ENCODE assay signal across 9 cellular contexts in genomic region chr1:27402349-27402754, GRCh38. TPM values are rescaled to one million over a fixed set of nuclear protein-coding genes. Genes with fewer than 3 reads are reported as not detected.
A peak's percentile ranks its signal among the peaks of the same experiment; 100 is the strongest.
DNase-seq lines count a peak whose midpoint lies in the region; ATAC-seq, FAIRE-seq and TF ChIP-seq lines count a peak whose summit lies in the region.
"Had no signal": no experiment of that assay in that cellular context is flagged by ENCODE, and none has a peak within 500 bp of the region (broad histone marks: within the 10 kb centered on the region; RNA-seq: fewer than 3 reads in every experiment).

No MANE protein-coding gene starts in this region.

- H3K27me3 ChIP-seq in smooth muscle cell (ENCODE audit: low read depth), result no peaks in the 10 kb centered on the region
- H3K27me3 ChIP-seq: SJSA1 had no signal

- H3K4me3 ChIP-seq in kidney (ENCODE audit: low read length in 2 of 2), result no peak overlapping the region
- H3K4me3 ChIP-seq in smooth muscle cell, result no peak overlapping the region
- H3K4me3 ChIP-seq: SJSA1 had no signal

- no TSS peak for BruUV-seq in Calu3 (replicated peaks; lab: Mats Ljungman, UMichigan)
- no TSS peak for BruUV-seq in MCF 10A (replicated peaks; lab: Mats Ljungman, UMichigan)

- H3K9ac ChIP-seq in kidney (ENCODE audit: low read length in 2 of 2) (no peak overlapping the region), smooth muscle cell (ENCODE audit: low read depth) (no peak overlapping the region)

- ATAC-seq in HG03354 (IDR thresholded peaks at IDR 0.05; ENCODE audit: poor library complexity, severe bottlenecking, unreplicated experiment), result no peak

- POLR2A ChIA-PET in MCF 10A (lab: Yijun Ruan, JAX), result interaction anchor here (0.8 to 1.2 kb wide), 3 partner anchors 9 to 202 kb away, joined by 3 to 4 read pairs (median 3); partner anchors contain the start of gene AHDC1

- H3K4me3 Mint-ChIP-seq in Calu3 (ENCODE audit: low read depth, unreplicated experiment) (no peak overlapping the region), MCF 10A (ENCODE audit: unreplicated experiment) (no peak overlapping the region)

- TF ChIP-seq POLR2A in GM12892 (IDR thresholded peaks at IDR 0.05; ENCODE audit: low read depth, low read length), result no peak

- H3K36me3 Mint-ChIP-seq in Calu3 (ENCODE audit: insufficient read depth, unreplicated experiment) (peaks cover 19% of the 10 kb centered on the region), MCF 10A (ENCODE audit: insufficient read depth, unreplicated experiment) (peaks cover 44% of the 10 kb centered on the region)

- H3K9me3 Mint-ChIP-seq in Calu3 (ENCODE audit: low read depth, unreplicated experiment) (no peaks in the 10 kb centered on the region), MCF 10A (ENCODE audit: unreplicated experiment) (no peaks in the 10 kb centered on the region)

- no peaks in the 10 kb centered on the region for H3K9me3 ChIP-seq in kidney (ENCODE audit: control insufficient read depth in 1 of 2, low read length in 2 of 2)
- no peaks in the 10 kb centered on the region for H3K9me3 ChIP-seq in smooth muscle cell (replicated peaks; ENCODE audit: low read depth)
- H3K9me3 ChIP-seq: SJSA1 had no signal

- WGBS in smooth muscle cell (ENCODE audit: low lambda C conversion rate), result 59% methylated on average over 8 of the region's 8 CpGs

- H3K27ac ChIP-seq in kidney (ENCODE audit: low read depth in 2 of 2, low read length in 2 of 2) (peak overlapping the region; percentile 41 to 69), smooth muscle cell (ENCODE audit: low read depth) (peak overlapping the region; percentile 18)
- H3K27ac ChIP-seq: SJSA1 had no signal

- no peak overlapping the region for H2AFZ ChIP-seq in smooth muscle cell (ENCODE audit: low read depth)

- H3K27ac Mint-ChIP-seq in Calu3 (ENCODE audit: unreplicated experiment), result no peak overlapping the region
- no peak overlapping the region for H3K27ac Mint-ChIP-seq in MCF 10A (ENCODE audit: low read depth, unreplicated experiment)

- H3K27me3 Mint-ChIP-seq in Calu3 (ENCODE audit: unreplicated experiment) (no peaks in the 10 kb centered on the region), MCF 10A (ENCODE audit: insufficient read depth, unreplicated experiment) (no peaks in the 10 kb centered on the region)

- H3K4me1 Mint-ChIP-seq in Calu3 (ENCODE audit: low read depth, unreplicated experiment), result no peaks in the 10 kb centered on the region
- no peaks in the 10 kb centered on the region for H3K4me1 Mint-ChIP-seq in MCF 10A (ENCODE audit: insufficient read depth, unreplicated experiment)

- no peaks in the 10 kb centered on the region for H3K79me2 ChIP-seq in smooth muscle cell (ENCODE audit: low read depth)

- H3K4me2 ChIP-seq in smooth muscle cell, result no peak overlapping the region

- H3K36me3 ChIP-seq in kidney (ENCODE audit: control insufficient read depth in 1 of 2, insufficient read depth in 2 of 2, low read length in 2 of 2) (peaks cover 0 to 5% of the 10 kb centered on the region in 2 donors), smooth muscle cell (ENCODE audit: low read depth) (no peaks in the 10 kb centered on the region)

- no peak for FAIRE-seq in kidney (lab: Jason Lieb, UNC)
- FAIRE-seq in GM12892 (lab: Jason Lieb, UNC), result no peak

- peak; percentile 65 for DNase-seq in Calu3
- peak; percentile 47 for DNase-seq in HuH-7 (ENCODE audit: low spot score)
- DNase-seq in MCF 10A (ENCODE audit: unreplicated experiment), result peak; percentile 57
- DNase-seq in kidney, result peak; percentile 92
- DNase-seq in smooth muscle cell (lab: John Stamatoyannopoulos, UW; ENCODE audit: unreplicated experiment), result no peak
- DNase-seq in stimulated activated CD4-positive, alpha-beta T cell treated with anti-CD3 and anti-CD28 coated beads, Interleukin-12 subunit alpha, Interleukin-12 subunit beta, amount 100 ng/mL, for 4 hours, result no peak
- no peak for DNase-seq in GM12892 (ENCODE audit: insufficient read length)

- H3K4me1 ChIP-seq in kidney (ENCODE audit: control insufficient read depth in 1 of 2, insufficient read depth in 1 of 2, low read depth in 1 of 2, low read length in 2 of 2) (peaks cover 6 to 24% of the 10 kb centered on the region in 2 donors), smooth muscle cell (ENCODE audit: low read depth) (peaks cover 36% of the 10 kb centered on the region)

- intact Hi-C loops in Calu3 (cut with micrococcal nuclease; ENCODE audit: unreplicated experiment), result loop anchor here (5.0 kb wide), 1 partner anchor 205 kb away; no protein-coding TSS in a partner anchor
- intact Hi-C loops in MCF 10A (cut with micrococcal nuclease), result loop anchor here (1.0 kb wide), 1 partner anchor 204 kb away; no protein-coding TSS in a partner anchor
- intact Hi-C loops in kidney (cut with DNase I), result no loop called here

- H4K20me1 ChIP-seq in smooth muscle cell (ENCODE audit: low read depth), result no peaks in the 10 kb centered on the region

- TF ChIP-seq CTCF in Calu3 (IDR thresholded peaks at IDR 0.05; ENCODE audit: unreplicated experiment) (peak; percentile 11), MCF 10A (IDR thresholded peaks at IDR 0.05; ENCODE audit: unreplicated experiment) (peak; percentile 35), kidney (IDR thresholded peaks at IDR 0.05; ENCODE audit: borderline replicate concordance, extremely low read depth, insufficient read depth) (peak; percentile 72), smooth muscle cell (IDR thresholded peaks at IDR 0.05; ENCODE audit: borderline replicate concordance, insufficient read depth, poor library complexity, severe bottlenecking) (peak; percentile 42)

- peaks cover 8% of the 10 kb centered on the region for H3F3A ChIP-seq in smooth muscle cell (ENCODE audit: low read depth)

- CTCF ChIA-PET in Calu3 (lab: Charles Lee) (no interaction called here), MCF 10A (lab: Yijun Ruan, JAX) (interaction anchor here (0.6 to 5.8 kb wide), 11 partner anchors 9 to 1317 kb away, joined by 3 to 52 read pairs (median 3); no protein-coding TSS in a partner anchor)

RNA-seq across cellular contexts. Expression of gene GPR3, which starts 9.9 kb away (rescaled TPM):
- total RNA-seq in Calu3 (2022) (1.3 and 1.9 TPM in 2 replicates), MCF 10A (2022) (0.47 and 0.65 TPM in 2 replicates), kidney (0.38 TPM), smooth muscle cell (2.7 and 3.9 TPM in 2 replicates)
- polyA plus RNA-seq in kidney (ENCODE audit: insufficient read depth, low read depth, low replicate concordance) (0.77 TPM), smooth muscle cell (3.9 and 4.0 TPM in 2 replicates)
- 0.42 TPM for polyA plus RNA-seq in GM12892 (2012; ENCODE audit: missing spikeins)

RNA-seq across cellular contexts. Expression of gene CD164L2, which starts 19.2 kb away (rescaled TPM):
- total RNA-seq in Calu3 (2022) (not detected in 2 replicates), MCF 10A (2022) (0.23 TPM in 1 of 2 replicates, not detected in the other), kidney (0.63 TPM), smooth muscle cell (0.09 and 0.31 TPM in 2 replicates)
- polyA plus RNA-seq in kidney (ENCODE audit: insufficient read depth, low read depth, low replicate concordance) (1.1 TPM), smooth muscle cell (0.45 TPM in 1 of 2 replicates, not detected in the other)
- polyA plus RNA-seq in GM12892 (2012; ENCODE audit: missing spikeins), result 0.17 TPM
- total RNA-seq: SJSA1 had no signal

RNA-seq across cellular contexts. Expression of gene FCN3, which starts 27.7 kb away (rescaled TPM):
- total RNA-seq in Calu3 (2022) (not detected in 2 replicates), MCF 10A (2022) (not detected in 2 replicates), kidney (7.9 TPM), smooth muscle cell (not detected in 2 replicates)
- polyA plus RNA-seq in kidney (ENCODE audit: insufficient read depth, low read depth, low replicate concordance) (240 TPM), smooth muscle cell (0.69 TPM in 1 of 2 replicates, not detected in the other)
- polyA plus RNA-seq in GM12892 (2012; ENCODE audit: missing spikeins), result 0.47 TPM
- total RNA-seq: SJSA1 had no signal

RNA-seq across cellular contexts. Expression of gene MAP3K6, which starts 35.6 kb away (rescaled TPM):
- 10.3 and 14.3 TPM in 2 replicates for total RNA-seq in Calu3 (2022)
- total RNA-seq in MCF 10A (2022), result 13.2 and 13.5 TPM in 2 replicates
- total RNA-seq in kidney, result 86.7 TPM
- polyA plus RNA-seq in kidney (ENCODE audit: insufficient read depth, low read depth, low replicate concordance), result 59.7 TPM
- 9.1 and 14.1 TPM in 2 replicates for total RNA-seq in smooth muscle cell
- 29.0 and 45.7 TPM in 2 replicates for polyA plus RNA-seq in smooth muscle cell
- polyA plus RNA-seq in GM12892 (2012; ENCODE audit: missing spikeins), result 8.7 TPM

Comparison
In these comparisons a context has a peak if more than half of its experiments do, and no peak if none do; other contexts are left out.
1. DNase-seq: peak in Calu3 (single experiment), HuH-7 (single experiment), MCF 10A (single experiment) and kidney (single experiment); none in smooth muscle cell (single experiment), stimulated activated CD4-positive, alpha-beta T cell treated with anti-CD3 and anti-CD28 coated beads, Interleukin-12 subunit alpha, Interleukin-12 subunit beta, amount 100 ng/mL, for 4 hours (single experiment) and GM12892 (single experiment).
2. CTCF ChIP-seq: peak in every context shown above with its lines; median percentile 72 in kidney; 42 in smooth muscle cell; 35 in MCF 10A; 11 in Calu3.